In the genomic region with DNA sequence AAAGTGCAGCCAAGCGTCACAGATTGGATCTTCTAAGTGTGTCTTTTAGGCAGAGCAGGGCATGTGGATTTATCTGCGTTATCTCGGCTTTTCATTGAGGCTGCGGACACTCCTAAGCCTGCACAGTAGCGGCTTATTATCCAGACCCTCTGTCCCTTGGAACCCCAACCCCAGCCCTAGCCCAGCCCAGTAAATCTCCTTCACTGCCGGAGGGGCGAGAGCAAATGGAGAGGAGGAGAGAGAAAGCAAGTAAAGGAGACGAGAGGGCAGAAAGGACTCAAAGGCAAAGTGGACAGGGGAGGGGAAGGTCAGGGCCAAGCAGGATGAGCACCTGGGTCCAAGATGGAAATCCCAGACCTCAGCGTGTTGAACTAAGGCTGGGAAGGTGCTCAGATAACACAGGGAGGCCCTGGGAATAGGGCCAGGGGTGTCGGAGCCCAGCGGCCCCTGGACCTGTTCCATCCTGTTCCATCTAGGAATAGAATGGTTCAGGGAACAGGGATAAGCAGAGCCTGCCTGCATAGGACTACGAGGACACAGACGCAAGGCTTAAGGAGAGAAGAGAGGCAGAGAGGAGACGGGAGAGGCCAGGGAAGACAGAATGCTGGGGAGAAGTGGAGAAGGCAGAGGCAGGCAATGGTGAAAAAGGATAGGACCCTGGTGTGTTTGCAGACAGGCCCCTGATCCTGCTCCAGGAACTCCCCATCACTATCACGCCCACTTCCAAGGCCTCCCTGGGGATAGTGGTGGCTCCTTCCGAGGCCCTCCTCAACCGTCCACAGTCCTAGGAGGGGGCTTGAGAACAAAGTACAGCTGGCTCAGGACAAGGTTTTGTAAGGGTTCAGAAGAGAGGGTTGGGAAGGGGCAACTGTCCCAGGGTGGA, we compare ENCODE assay signal across 12 cellular contexts.
DNase-seq lines count a peak whose midpoint lies in the region; ATAC-seq, FAIRE-seq and TF ChIP-seq lines count a peak whose summit lies in the region.
"Had no signal": no experiment of that assay in that cellular context is flagged by ENCODE, and none has a peak within 500 bp of the region (broad histone marks: within the 10 kb centered on the region; RNA-seq: fewer than 3 reads in every experiment).

No MANE protein-coding gene starts in this region.

- H3K79me2 ChIP-seq in astrocyte (ENCODE audit: insufficient read depth, low read length) = no peaks in the 10 kb centered on the region

- H3K9me3 Mint-ChIP-seq in stimulated activated naive CD8-positive, alpha-beta T cell treated with anti-CD3 and anti-CD28 coated beads, Interleukin-15, amount 100 ng/mL, for 72 hours = no peaks in the 10 kb centered on the region
- H3K9me3 Mint-ChIP-seq in astrocyte (ENCODE audit: unreplicated experiment) = peaks cover 3% of the 10 kb centered on the region

- peak; percentile 17 for ATAC-seq in stimulated activated naive CD8-positive, alpha-beta T cell treated with anti-CD3 and anti-CD28 coated beads, Interleukin-15, amount 100 ng/mL, for 72 hours
- no peak for ATAC-seq in stimulated activated naive CD8-positive, alpha-beta T cell treated with anti-CD3 and anti-CD28 coated beads, Interleukin-15, Interleukin-2, amounts not matched to agents 100 U/mL and 50 U/mL, for 24 hours
- ATAC-seq in aorta (ENCODE audit: low FRiP score) (peak; percentile 2), GM21619 (IDR thresholded peaks at IDR 0.05; ENCODE audit: unreplicated experiment) (no peak)

- FAIRE-seq in astrocyte (lab: Jason Lieb, UNC) = no peak
- FAIRE-seq: HTR-8/SVneo had no signal

- no peak overlapping the region for H2AFZ ChIP-seq in astrocyte (ENCODE audit: low read depth, low read length)

- no peak overlapping the region for H3K9ac ChIP-seq in astrocyte (ENCODE audit: low read length)

- peaks cover 19% of the 10 kb centered on the region for H3K4me1 Mint-ChIP-seq in stimulated activated naive CD8-positive, alpha-beta T cell treated with anti-CD3 and anti-CD28 coated beads, Interleukin-15, amount 100 ng/mL, for 72 hours
- H3K4me1 Mint-ChIP-seq in astrocyte (ENCODE audit: low read depth, unreplicated experiment) = peaks cover 28% of the 10 kb centered on the region

- TF ChIP-seq CTCF in astrocyte (IDR thresholded peaks at IDR 0.05; ENCODE audit: insufficient read depth, low read depth, low read length) = no peak

- H4K20me1 ChIP-seq in astrocyte (ENCODE audit: insufficient read depth, low read length) = no peaks in the 10 kb centered on the region

- peak overlapping the region in 1 of 2 donors; percentile 40 for H3K27ac Mint-ChIP-seq in stimulated activated naive CD8-positive, alpha-beta T cell treated with anti-CD3 and anti-CD28 coated beads, Interleukin-15, amount 100 ng/mL, for 72 hours
- peak overlapping the region; percentile 58 for H3K27ac Mint-ChIP-seq in astrocyte (ENCODE audit: unreplicated experiment)

- H3K4me3 ChIP-seq in astrocyte (ENCODE audit: insufficient read depth, low read depth, low read length) (no peak overlapping the region), aorta (ENCODE audit: low read length in 2 of 2) (no peak overlapping the region)
- H3K4me3 ChIP-seq: SJSA1 had no signal

- H3K4me2 ChIP-seq in astrocyte (ENCODE audit: low read length) = peak overlapping the region; percentile 83

- peaks cover 36% of the 10 kb centered on the region for H3K4me1 ChIP-seq in astrocyte (ENCODE audit: insufficient read depth, low read length)
- no peaks in the 10 kb centered on the region for H3K4me1 ChIP-seq in aorta (ENCODE audit: control insufficient read depth in 1 of 2, insufficient read depth in 2 of 2, low read length in 2 of 2)

- H3K4me3 Mint-ChIP-seq in stimulated activated naive CD8-positive, alpha-beta T cell treated with anti-CD3 and anti-CD28 coated beads, Interleukin-15, amount 100 ng/mL, for 72 hours = no peak overlapping the region
- H3K4me3 Mint-ChIP-seq in astrocyte (ENCODE audit: unreplicated experiment) = no peak overlapping the region

- 44 to 50% methylated on average over 17 of the region's 17 CpGs for WGBS in aorta, 2 donors

- H3K27ac ChIP-seq in astrocyte (ENCODE audit: low read depth, low read length) (no peak overlapping the region), aorta (ENCODE audit: low read depth in 1 of 2, low read length in 2 of 2) (no peak overlapping the region)
- H3K27ac ChIP-seq: ascending aorta, SJSA1, VCaP had no signal

- H3K36me3 ChIP-seq in astrocyte (ENCODE audit: insufficient read depth, low read length) (no peaks in the 10 kb centered on the region), aorta (ENCODE audit: control insufficient read depth in 1 of 2, insufficient read depth in 2 of 2, low read length in 1 of 2) (no peaks in the 10 kb centered on the region)
- H3K36me3 ChIP-seq: ascending aorta, SJSA1 had no signal

- H3K9me3 ChIP-seq in astrocyte (ENCODE audit: insufficient read depth, low read depth, low read length) (no peaks in the 10 kb centered on the region), aorta (ENCODE audit: control insufficient read depth, low read length) (no peaks in the 10 kb centered on the region)
- H3K9me3 ChIP-seq: ascending aorta, SJSA1 had no signal

- DNase-seq in stimulated activated naive CD8-positive, alpha-beta T cell treated with anti-CD3 and anti-CD28 coated beads, Interleukin-15, amount 100 ng/mL, for 72 hours = no peak
- DNase-seq in stimulated activated naive CD8-positive, alpha-beta T cell treated with anti-CD3 and anti-CD28 coated beads, Interleukin-15, Interleukin-2, amounts not matched to agents 100 U/mL and 50 U/mL, for 24 hours = no peak
- DNase-seq in astrocyte (ENCODE audit: low read depth) = no peak
- DNase-seq in mucosa of gallbladder (ENCODE audit: low spot score) = peak; percentile 9
- no peak for DNase-seq in aorta
- no peak for DNase-seq in activated CD4-positive, alpha-beta T cell treated with anti-CD3 and anti-CD28 coated beads for 1 hour
- DNase-seq in NCI-H1048 (lab: John Stamatoyannopoulos, UW) = no peak

- H3K27me3 Mint-ChIP-seq in stimulated activated naive CD8-positive, alpha-beta T cell treated with anti-CD3 and anti-CD28 coated beads, Interleukin-15, amount 100 ng/mL, for 72 hours = peaks cover 97% of the 10 kb centered on the region
- peaks cover 45% of the 10 kb centered on the region for H3K27me3 Mint-ChIP-seq in astrocyte (ENCODE audit: low read depth, unreplicated experiment)

- peaks cover 22% of the 10 kb centered on the region for H3K27me3 ChIP-seq in astrocyte (ENCODE audit: insufficient read depth, low read length)
- peaks cover 0 to 3% of the 10 kb centered on the region in 2 donors for H3K27me3 ChIP-seq in aorta (ENCODE audit: control insufficient read depth in 1 of 2, insufficient read depth in 2 of 2, low read length in 1 of 2)

- intact Hi-C loops in aorta (cut with DNase I) = loop anchor here in 1 of 2 donors (1.0 to 2.0 kb wide), 2 partner anchors 269 to 396 kb away; no protein-coding TSS in a partner anchor

- no peaks in the 10 kb centered on the region for H3K36me3 Mint-ChIP-seq in astrocyte (ENCODE audit: low read depth, unreplicated experiment)

Comparison
In these comparisons a context has a peak if more than half of its experiments do, and no peak if none do; other contexts are left out.
1. ATAC-seq: peak in stimulated activated naive CD8-positive, alpha-beta T cell treated with anti-CD3 and anti-CD28 coated beads, Interleukin-15, amount 100 ng/mL, for 72 hours (single experiment) and aorta (single experiment); none in stimulated activated naive CD8-positive, alpha-beta T cell treated with anti-CD3 and anti-CD28 coated beads, Interleukin-15, Interleukin-2, amounts not matched to agents 100 U/mL and 50 U/mL, for 24 hours (single experiment) and GM21619 (single experiment).